In genomic region chr9:19440376-19440775, GRCh38 we compare ENCODE assay signal across 21 cellular contexts. TPM values are rescaled to one million over a fixed set of nuclear protein-coding genes. Genes with fewer than 3 reads are reported as not detected.
A peak's percentile ranks its signal among the peaks of the same experiment; 100 is the strongest.
DNase-seq lines count a peak whose midpoint lies in the region; ATAC-seq, FAIRE-seq and TF ChIP-seq lines count a peak whose summit lies in the region.
"Had no signal": no experiment of that assay in that cellular context is flagged by ENCODE, and none has a peak within 500 bp of the region (broad histone marks: within the 10 kb centered on the region; RNA-seq: fewer than 3 reads in every experiment).

No MANE protein-coding gene starts in this region.

- H4K20me1 ChIP-seq in H1 (replicated peaks in 1 of 2; ENCODE audit: control insufficient read depth in 1 of 2, insufficient read depth in 2 of 2, low read length in 2 of 2) = no peaks in the 10 kb centered on the region

- H3K4me2 ChIP-seq in H1 (ENCODE audit: insufficient read depth in 1 of 2, low read depth in 2 of 2, low read length in 2 of 2) (no peak overlapping the region), trophoblast cell (ENCODE audit: low read length) (no peak overlapping the region)

- TF ChIP-seq POLR2A in H1 (IDR thresholded peaks at IDR 0.05; ENCODE audit: control extremely low read depth in 1 of 2, low read depth in 2 of 2, low read length in 2 of 2) = no peak

- H3K4me1 Mint-ChIP-seq in activated naive CD8-positive, alpha-beta T cell treated with anti-CD3 and anti-CD28 coated beads, Interleukin-2, amount 50 U/mL, for 24 hours = peaks cover 13% of the 10 kb centered on the region
- peaks cover 8% of the 10 kb centered on the region for H3K4me1 Mint-ChIP-seq in activated naive CD8-positive, alpha-beta T cell treated with anti-CD3 and anti-CD28 coated beads for 36 hours

- no peak for ATAC-seq in activated naive CD8-positive, alpha-beta T cell treated with anti-CD3 and anti-CD28 coated beads, Interleukin-2, amount 50 U/mL, for 24 hours
- ATAC-seq in HG02798 (IDR thresholded peaks at IDR 0.05; ENCODE audit: poor library complexity, unreplicated experiment) = no peak

- POLR2A ChIA-PET in H1 (lab: Charles Lee; ENCODE audit: partially characterized antibody) = interaction anchor here (0.8 to 4.4 kb wide), 2 partner anchors 62 to 338 kb away, joined by 3 to 33 read pairs; partner anchors contain the start of gene RPS6

- H3K27me3 Mint-ChIP-seq in activated naive CD8-positive, alpha-beta T cell treated with anti-CD3 and anti-CD28 coated beads, Interleukin-2, amount 50 U/mL, for 24 hours = no peaks in the 10 kb centered on the region
- H3K27me3 Mint-ChIP-seq in activated naive CD8-positive, alpha-beta T cell treated with anti-CD3 and anti-CD28 coated beads for 36 hours = no peaks in the 10 kb centered on the region
- H3K27me3 Mint-ChIP-seq: CD4-positive, alpha-beta memory T cell had no signal

- no peaks in the 10 kb centered on the region for H3K79me2 ChIP-seq in H1 (ENCODE audit: control insufficient read depth in 1 of 2, insufficient read depth in 2 of 2, low read length in 2 of 2)
- H3K79me2 ChIP-seq in trophoblast cell (ENCODE audit: control insufficient read depth, insufficient read depth, low read length, poor library complexity) = no peaks in the 10 kb centered on the region

- CTCF ChIA-PET in H1 (lab: Charles Lee; ENCODE audit: partially characterized antibody) = interaction anchor here (0.7 to 2.9 kb wide), 2 partner anchors 24 to 94 kb away, joined by 3 to 12 read pairs; no protein-coding TSS in a partner anchor

- peaks cover 2 to 13% (median 5%) of the 10 kb centered on the region in 4 experiments; a peak in 4 of 8 replicates for H3K36me3 ChIP-seq in H1 (ENCODE audit: control insufficient read depth in 2 of 4, insufficient read depth in 4 of 4, low read length in 3 of 4)
- peaks cover 4 to 5% of the 10 kb centered on the region in 2 experiments for H3K36me3 ChIP-seq in trophoblast cell (ENCODE audit: control insufficient read depth in 1 of 2, insufficient read depth in 2 of 2, low read length in 2 of 2)
- H3K36me3 ChIP-seq in BE2C = no peaks in the 10 kb centered on the region

- H3K9me3 ChIP-seq in H1 (ENCODE audit: insufficient read depth in 2 of 2, low read depth in 1 of 2, low read length in 1 of 2) (no peaks in the 10 kb centered on the region), trophoblast cell (ENCODE audit: insufficient read depth, low read depth, low read length) (peaks cover 1% of the 10 kb centered on the region), BE2C (no peaks in the 10 kb centered on the region)

- FAIRE-seq in H1 (lab: Jason Lieb, UNC) = no peak
- FAIRE-seq: A204.1, G401.6, GM12892 had no signal

- no peaks in the 10 kb centered on the region for H3K27me3 ChIP-seq in H1 (replicated peaks in 1 of 4; ENCODE audit: control insufficient read depth in 3 of 4, extremely low read depth in 1 of 4, insufficient read depth in 3 of 4, low read length in 3 of 4)
- H3K27me3 ChIP-seq in trophoblast cell (ENCODE audit: insufficient read depth, low read length) = no peaks in the 10 kb centered on the region
- no peaks in the 10 kb centered on the region for H3K27me3 ChIP-seq in BE2C

- no peak for DNase-seq in activated naive CD8-positive, alpha-beta T cell treated with anti-CD3 and anti-CD28 coated beads, Interleukin-2, amount 50 U/mL, for 24 hours
- DNase-seq in activated naive CD8-positive, alpha-beta T cell treated with anti-CD3 and anti-CD28 coated beads for 36 hours = no peak
- DNase-seq in H1 (ENCODE audit: low read depth in 1 of 2, low spot score in 2 of 2) = no peak
- peak; percentile 82 to 88 for DNase-seq in trophoblast cell
- no peak for DNase-seq in BE2C
- DNase-seq in DMS114 treated with DMSO at 0.1 percent for 48 hours (lab: John Stamatoyannopoulos, UW; ENCODE audit: unreplicated experiment) = no peak
- no peak for DNase-seq in NCI-H69 (lab: John Stamatoyannopoulos, UW)
- DNase-seq: C1 segment of cervical spinal cord; Calu3; CD4-positive, alpha-beta memory T cell; COR-L47; DMS153; DND-41; GOT3; H7; HCEC 1CT had no signal

- H2BK12ac ChIP-seq in H1 (ENCODE audit: low read depth, low read length) (no peak overlapping the region), trophoblast cell (ENCODE audit: low read length) (no peak overlapping the region)

- H2BK5ac ChIP-seq in H1 (ENCODE audit: low read depth, low read length) (no peak overlapping the region), trophoblast cell (ENCODE audit: low read depth, low read length, poor library complexity) (no peak overlapping the region)

- H2AFZ ChIP-seq in H1 (ENCODE audit: low read length) (no peak overlapping the region), trophoblast cell (ENCODE audit: insufficient read depth, low read length, poor library complexity) (no peak overlapping the region)

- H3K27ac ChIP-seq in H1 (ENCODE audit: low read depth, low read length) (no peak overlapping the region), trophoblast cell (ENCODE audit: low read depth, low read length) (no peak overlapping the region)
- H3K27ac ChIP-seq: 22Rv1 had no signal

- peak overlapping the region; percentile 75; the same call in 1 of the 2 replicates for H2AK5ac ChIP-seq in H1 (ENCODE audit: low read depth, low read length)
- no peak overlapping the region for H2AK5ac ChIP-seq in trophoblast cell (ENCODE audit: low read length)

- H2BK15ac ChIP-seq in H1 (ENCODE audit: low read length) = no peak overlapping the region

- TF ChIP-seq EP300 in H1 (IDR thresholded peaks at IDR 0.05; ENCODE audit: borderline replicate concordance in 1 of 2, low read depth in 2 of 2, low read length in 2 of 2) = no peak

- H3K9ac ChIP-seq in H1 (replicated peaks in 1 of 4; ENCODE audit: extremely low read depth in 1 of 4, low read depth in 3 of 4, low read length in 3 of 4) = no peak overlapping the region
- no peak overlapping the region for H3K9ac ChIP-seq in trophoblast cell (ENCODE audit: low read length)

- H3K9me3 Mint-ChIP-seq in activated naive CD8-positive, alpha-beta T cell treated with anti-CD3 and anti-CD28 coated beads, Interleukin-2, amount 50 U/mL, for 24 hours = no peaks in the 10 kb centered on the region
- no peaks in the 10 kb centered on the region for H3K9me3 Mint-ChIP-seq in activated naive CD8-positive, alpha-beta T cell treated with anti-CD3 and anti-CD28 coated beads for 36 hours

- no peak overlapping the region for H4K12ac ChIP-seq in trophoblast cell (ENCODE audit: low read depth, low read length)

- no peak overlapping the region for H4K91ac ChIP-seq in H1 (replicated peaks; ENCODE audit: insufficient read length, low read length)
- H4K91ac ChIP-seq in trophoblast cell (ENCODE audit: low read depth, low read length) = no peak overlapping the region

- H3K14ac ChIP-seq in H1 (ENCODE audit: insufficient read length) = no peak overlapping the region
- H3K14ac ChIP-seq in trophoblast cell (ENCODE audit: low read length) = no peak overlapping the region

- TF ChIP-seq CTCF in H1 (IDR thresholded peaks at IDR 0.05; ENCODE audit: control extremely low read depth in 1 of 3, insufficient read depth in 1 of 3, low read depth in 1 of 3, low read length in 3 of 3) = no peak
- TF ChIP-seq CTCF in BE2C (IDR thresholded peaks at IDR 0.05; ENCODE audit: low read depth, low read length) = no peak

- no peak overlapping the region for H3K4me3 ChIP-seq in H1 (ENCODE audit: extremely low read depth in 1 of 4, insufficient read depth in 2 of 4, low read depth in 3 of 4, low read length in 4 of 4)
- H3K4me3 ChIP-seq in trophoblast cell (ENCODE audit: low read depth, low read length) = no peak overlapping the region
- no peak overlapping the region for H3K4me3 ChIP-seq in BE2C (ENCODE audit: low read depth, low read length)

- no peak overlapping the region for H3K4me3 Mint-ChIP-seq in activated naive CD8-positive, alpha-beta T cell treated with anti-CD3 and anti-CD28 coated beads, Interleukin-2, amount 50 U/mL, for 24 hours
- H3K4me3 Mint-ChIP-seq in activated naive CD8-positive, alpha-beta T cell treated with anti-CD3 and anti-CD28 coated beads for 36 hours = no peak overlapping the region

- H3K23ac ChIP-seq in H1 (ENCODE audit: insufficient read length) (no peak overlapping the region), trophoblast cell (ENCODE audit: low read length) (no peak overlapping the region)

- no peak overlapping the region for H4K8ac ChIP-seq in H1 (ENCODE audit: extremely low read depth, insufficient read depth, low read length)
- no peak overlapping the region for H4K8ac ChIP-seq in trophoblast cell (ENCODE audit: low read depth, low read length)

- no peak overlapping the region for H4K5ac ChIP-seq in H1 (ENCODE audit: insufficient read length, low read depth, low read length)

- no peak overlapping the region for H3K56ac ChIP-seq in H1 (replicated peaks; ENCODE audit: insufficient read length, low read depth, low read length)

- 0 out of 2 replicates have a peak, but pooled peaks cover under 1% of the 10 kb centered on the region for H3K23me2 ChIP-seq in H1 (ENCODE audit: low read depth, low read length)

- H2BK120ac ChIP-seq in H1 (replicated peaks; ENCODE audit: low read depth, low read length) (no peak overlapping the region), trophoblast cell (ENCODE audit: insufficient read depth, low read length, poor library complexity) (no peak overlapping the region)

- peak overlapping the region; percentile 20 for H3K27ac Mint-ChIP-seq in activated naive CD8-positive, alpha-beta T cell treated with anti-CD3 and anti-CD28 coated beads, Interleukin-2, amount 50 U/mL, for 24 hours
- no peak overlapping the region for H3K27ac Mint-ChIP-seq in activated naive CD8-positive, alpha-beta T cell treated with anti-CD3 and anti-CD28 coated beads for 36 hours

- H3K4ac ChIP-seq in H1 (replicated peaks; ENCODE audit: insufficient read length, low read depth, low read length) = no peak overlapping the region
- H3K4ac ChIP-seq in trophoblast cell (ENCODE audit: low read depth, low read length) = no peak overlapping the region

- H3K18ac ChIP-seq in H1 (ENCODE audit: extremely low read depth, low read length) (no peak overlapping the region), trophoblast cell (ENCODE audit: low read length) (no peak overlapping the region)

- WGBS in H1 (ENCODE audit: extremely low coverage in 1 of 2, insufficient coverage in 1 of 2, insufficient read length in 1 of 2, insufficient replicate concordance in 2 of 2, low coverage in 1 of 2, low lambda C conversion rate in 2 of 2, missing lambda C conversion rate in 1 of 2), 2 experiments = 84% methylated on average over 1 of the region's 1 CpG; no CpG with 5 or more reads in 1 of the 2 experiments
- no CpG with 5 or more reads among the region's 1 CpG for WGBS in trophoblast cell (ENCODE audit: extremely low coverage, insufficient coverage, insufficient read length)

- no peak for TF ChIP-seq RAD21 in H1 (IDR thresholded peaks at IDR 0.05 in 1 of 2, conservative IDR thresholded peaks at IDR 0.05 in 1 of 2; ENCODE audit: low read depth in 2 of 2, low read length in 2 of 2)

- no peak overlapping the region for H2BK20ac ChIP-seq in H1 (ENCODE audit: low read length)

- no peaks in the 10 kb centered on the region for H3K36me3 Mint-ChIP-seq in activated naive CD8-positive, alpha-beta T cell treated with anti-CD3 and anti-CD28 coated beads, Interleukin-2, amount 50 U/mL, for 24 hours (ENCODE audit: low read depth)
- peaks cover 2% of the 10 kb centered on the region for H3K36me3 Mint-ChIP-seq in activated naive CD8-positive, alpha-beta T cell treated with anti-CD3 and anti-CD28 coated beads for 36 hours

- H3K79me1 ChIP-seq in H1 (ENCODE audit: low read depth, low read length) = no peaks in the 10 kb centered on the region; the same call in 1 of the 2 replicates
- H3K79me1 ChIP-seq in trophoblast cell (ENCODE audit: low read length) = no peaks in the 10 kb centered on the region

- H3K4me1 ChIP-seq in H1 (replicated peaks in 1 of 4; ENCODE audit: control insufficient read depth in 3 of 4, insufficient read depth in 4 of 4, low read length in 3 of 4) (peaks cover 6 to 10% (median 9%) of the 10 kb centered on the region in 4 experiments), trophoblast cell (ENCODE audit: control insufficient read depth in 1 of 2, insufficient read depth in 2 of 2, low read length in 2 of 2) (peaks cover 0 to under 1% of the 10 kb centered on the region in 2 experiments), BE2C (no peaks in the 10 kb centered on the region)

RNA-seq across cellular contexts. Expression of gene ACER2, which starts 31.6 kb away (rescaled TPM):
- 1 to 10 TPM; 1.3 to 1.5 TPM for total RNA-seq in activated naive CD8-positive, alpha-beta T cell treated with anti-CD3 and anti-CD28 coated beads for 36 hours
- 8.8 and 9.9 TPM in 2 replicates for total RNA-seq in H1 (2021; fragmentation: NEBNext Ultra II Directional; extraction: Animal tissue kit (Norgen Biotek cat#: 25700))
- polyA plus RNA-seq in H1 (2011; rRNA removed) = 6.4 and 7.4 TPM in 2 replicates
- 6.6 TPM for polyA plus RNA-seq in H1 (2011; cell fraction: cytosol; rRNA removed)
- 6.3 TPM for polyA plus RNA-seq in H1 (2011; cell fraction: nucleus; rRNA removed)
- 4.0 to 7.4 TPM (median 5.3 TPM) in 4 replicates for polyA plus RNA-seq in H1 (2012, experiment 1 of 2)
- 0.73 TPM for polyA plus RNA-seq in H1 (2012, experiment 2 of 2)
- polyA plus RNA-seq in H1 (2013, experiment 1 of 2) = 9.0 TPM
- 9.5 TPM for polyA plus RNA-seq in H1 (2013, experiment 2 of 2)
- 38.6 and 44.2 TPM in 2 replicates for polyA minus RNA-seq in H1 (2011; rRNA and poly(A)+ RNA removed)
- polyA minus RNA-seq in H1 (2011; cell fraction: cytosol; rRNA and poly(A)+ RNA removed) = 9.7 TPM
- polyA minus RNA-seq in H1 (2011; cell fraction: nucleus; rRNA and poly(A)+ RNA removed) = 13.2 TPM
- polyA plus RNA-seq in trophoblast cell (2013) = 14.6 and 15.6 TPM in 2 replicates
- not detected for polyA plus RNA-seq in BE2C (2012; ENCODE audit: insufficient read depth, insufficient read length, low read depth)

Comparison
In these comparisons a context has a peak if more than half of its experiments do, and no peak if none do; other contexts are left out.
1. DNase-seq: peak in trophoblast cell (2 of 2); none in activated naive CD8-positive, alpha-beta T cell treated with anti-CD3 and anti-CD28 coated beads, Interleukin-2, amount 50 U/mL, for 24 hours (single experiment), activated naive CD8-positive, alpha-beta T cell treated with anti-CD3 and anti-CD28 coated beads for 36 hours (single experiment), H1 (0 of 2), BE2C (single experiment), DMS114 treated with DMSO at 0.1 percent for 48 hours (single experiment) and NCI-H69 (single experiment).